ENCODE assay signal across 10 cellular contexts in the genomic region with DNA sequence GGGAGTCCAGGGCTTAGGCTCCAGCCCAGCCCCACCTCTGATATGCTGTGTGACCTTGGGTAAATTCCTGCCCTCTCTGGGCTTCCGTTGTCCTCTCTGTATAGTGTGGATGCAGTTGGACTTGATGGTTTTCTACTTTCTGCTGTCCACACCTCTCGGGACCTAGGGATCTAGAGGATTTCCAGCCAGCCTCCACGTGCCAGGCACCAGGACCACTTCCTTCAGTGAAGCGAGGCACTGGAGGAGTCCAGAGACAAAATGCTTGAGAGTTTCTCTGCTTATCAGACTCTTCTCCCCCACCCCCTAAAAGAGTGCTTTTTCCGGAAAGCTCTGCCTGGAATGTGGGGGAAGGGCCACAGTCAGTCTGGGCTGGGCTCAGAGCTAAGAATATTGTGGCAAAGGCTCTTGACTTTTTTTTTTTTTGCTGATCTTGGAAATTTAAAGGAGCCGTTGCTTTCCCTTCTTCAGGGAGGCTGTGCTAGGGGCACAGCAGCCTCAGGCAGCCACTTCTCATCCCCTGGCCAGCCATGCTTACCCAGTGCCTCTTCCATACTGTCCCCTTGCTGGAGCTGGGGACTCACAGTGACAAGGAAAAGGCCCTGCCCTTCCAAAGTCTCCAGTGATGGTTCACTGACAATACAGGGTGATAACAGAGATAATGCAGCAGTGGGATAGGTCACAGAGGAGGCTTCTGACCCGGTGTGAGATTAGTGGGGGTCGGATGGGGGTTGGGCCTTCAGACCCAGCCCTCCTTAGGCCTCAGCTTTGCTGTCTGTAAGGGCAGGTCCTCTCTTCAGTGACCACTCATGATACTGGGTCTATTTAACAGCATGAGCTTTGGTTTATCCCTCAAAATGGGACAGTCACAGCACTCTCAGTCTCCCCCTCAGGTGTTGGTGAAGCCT. TPM values are rescaled to one million over a fixed set of nuclear protein-coding genes. Genes with fewer than 3 reads are reported as not detected.
DNase-seq lines count a peak whose midpoint lies in the region; ATAC-seq, FAIRE-seq and TF ChIP-seq lines count a peak whose summit lies in the region.
"Had no signal": no experiment of that assay in that cellular context is flagged by ENCODE, and none has a peak within 500 bp of the region (broad histone marks: within the 10 kb centered on the region; RNA-seq: fewer than 3 reads in every experiment).

No MANE protein-coding gene starts in this region.

- H3K27ac Mint-ChIP-seq in naive thymus-derived CD8-positive, alpha-beta T cell: no peak overlapping the region
- no peak overlapping the region for H3K27ac Mint-ChIP-seq in CD8-positive, alpha-beta T cell
- H3K27ac Mint-ChIP-seq: stimulated activated naive CD8-positive, alpha-beta T cell treated with anti-CD3 and anti-CD28 coated beads, Interleukin-15, Interleukin-2, amounts not matched to agents 100 ng/mL and 50 ng/mL, for 24 hours had no signal

- H3K4me1 Mint-ChIP-seq in naive thymus-derived CD8-positive, alpha-beta T cell: peaks cover 14 to 30% (median 28%) of the 10 kb centered on the region in 4 donors
- H3K4me1 Mint-ChIP-seq in CD8-positive, alpha-beta T cell (ENCODE audit: low read depth): peaks cover 26% of the 10 kb centered on the region

- H3K9ac ChIP-seq in kidney (ENCODE audit: low read length in 2 of 2): peak overlapping the region; percentile 1 to 49
- H3K9ac ChIP-seq: KMS-11 had no signal

- H3K36me3 ChIP-seq in HEK293 (ENCODE audit: control insufficient read depth in 2 of 2, insufficient read depth in 1 of 2, low read length in 2 of 2) (peaks cover 0 to 5% of the 10 kb centered on the region in 2 experiments; a peak in 1 of 3 replicates), brain microvascular endothelial cell (replicated peaks) (peaks cover 2% of the 10 kb centered on the region), kidney (ENCODE audit: control insufficient read depth in 1 of 2, insufficient read depth in 2 of 2, low read length in 2 of 2) (peaks cover 0 to 5% of the 10 kb centered on the region in 2 donors)
- no peaks in the 10 kb centered on the region for H3K36me3 ChIP-seq in CD8-positive, alpha-beta T cell (ENCODE audit: insufficient read depth, low read length)

- DNase-seq in brain microvascular endothelial cell (peak; percentile 64), kidney (no peak), substantia nigra (lab: John Stamatoyannopoulos, UW) (peak in 1 of 49 donors; percentile 30), SHP77 treated with DMSO at 0.1 percent for 48 hours (lab: John Stamatoyannopoulos, UW) (no peak)
- no peak for DNase-seq in naive thymus-derived CD8-positive, alpha-beta T cell
- DNase-seq in activated T-cell treated with anti-CD3 and anti-CD28 coated beads, Interleukin-2, amount 50 U/mL, for 1 hour: no peak
- no peak for DNase-seq in CD8-positive, alpha-beta T cell

- H3K4me1 ChIP-seq in HEK293 (ENCODE audit: control insufficient read depth, insufficient read depth, low read length) (no peaks in the 10 kb centered on the region; the same call in 1 of the 2 replicates), kidney (ENCODE audit: control insufficient read depth in 1 of 2, insufficient read depth in 1 of 2, low read depth in 1 of 2, low read length in 2 of 2) (peaks cover 20 to 27% of the 10 kb centered on the region in 2 donors)
- peaks cover 21% of the 10 kb centered on the region for H3K4me1 ChIP-seq in CD8-positive, alpha-beta T cell (ENCODE audit: insufficient read depth, low read length)

- no peaks in the 10 kb centered on the region for H3K27me3 ChIP-seq in brain microvascular endothelial cell (replicated peaks)
- H3K27me3 ChIP-seq in CD8-positive, alpha-beta T cell (ENCODE audit: insufficient read depth, low read length): no peaks in the 10 kb centered on the region

- TF ChIP-seq CTCF in HEK293 (tag by site-specific recombination; IDR thresholded peaks at IDR 0.05): no peak
- no peak for TF ChIP-seq CTCF in brain microvascular endothelial cell (IDR thresholded peaks at IDR 0.05; ENCODE audit: low read depth, low read length, missing control alignments)
- TF ChIP-seq CTCF in kidney (IDR thresholded peaks at IDR 0.05; ENCODE audit: borderline replicate concordance, extremely low read depth, insufficient read depth): no peak
- TF ChIP-seq CTCF in CD8-positive, alpha-beta T cell (IDR thresholded peaks at IDR 0.05): no peak

- POLR2A ChIA-PET in HEK293 (lab: Yijun Ruan, JAX): interaction anchor here (0.5 to 0.7 kb wide), 3 partner anchors 108 to 1774 kb away, joined by 3 to 4 read pairs (median 3); no protein-coding TSS in a partner anchor
- POLR2A ChIA-PET in naive thymus-derived CD8-positive, alpha-beta T cell (lab: Charles Lee): interaction anchor here (0.6 kb wide), 1 partner anchor 478 kb away, joined by 3 read pairs; no protein-coding TSS in a partner anchor
- POLR2A ChIA-PET in CD8-positive, alpha-beta T cell (lab: Charles Lee): no interaction called here

- in situ Hi-C loops in brain microvascular endothelial cell (cut with HindIII; ENCODE audit: low pct_ligation_motif_present, low sequenced_read_pairs): no loop called here

- H3K27ac ChIP-seq in HEK293 (ENCODE audit: extremely low read depth, low read depth, low read length) (no peak overlapping the region), brain microvascular endothelial cell (peak overlapping the region; percentile 66), kidney (ENCODE audit: low read depth in 2 of 2, low read length in 2 of 2) (peak overlapping the region; percentile 54 to 94), substantia nigra (ENCODE audit: low read depth, low read length, poor library complexity, severe bottlenecking) (peak overlapping the region; percentile 35)
- H3K27ac ChIP-seq in CD8-positive, alpha-beta T cell (ENCODE audit: low read depth, low read length): no peak overlapping the region
- H3K27ac ChIP-seq: KMS-11 had no signal

- H3K4me3 ChIP-seq in HEK293 (ENCODE audit: low read depth, low read length): no peak overlapping the region
- no peak overlapping the region for H3K4me3 ChIP-seq in brain microvascular endothelial cell (ENCODE audit: low read depth, low read length)
- peak overlapping the region; percentile 1 to 42 for H3K4me3 ChIP-seq in kidney (ENCODE audit: low read length in 2 of 2)
- H3K4me3 ChIP-seq in CD8-positive, alpha-beta T cell (ENCODE audit: low read depth, low read length): no peak overlapping the region

- FAIRE-seq in kidney (lab: Jason Lieb, UNC): no peak

- no peaks in the 10 kb centered on the region for H3K36me3 Mint-ChIP-seq in naive thymus-derived CD8-positive, alpha-beta T cell
- peaks cover 7% of the 10 kb centered on the region for H3K36me3 Mint-ChIP-seq in CD8-positive, alpha-beta T cell

- intact Hi-C loops in kidney (cut with DNase I): no loop called here
- intact Hi-C loops in CD8-positive, alpha-beta T cell (cut with DNase I, micrococcal nuclease): no loop called here

- CTCF ChIA-PET in HEK293 (lab: Yijun Ruan, JAX): interaction anchor here (0.7 to 3.6 kb wide), 4 partner anchors 11 to 679 kb away, joined by 3 to 16 read pairs (median 6); no protein-coding TSS in a partner anchor
- CTCF ChIA-PET in CD8-positive, alpha-beta T cell (lab: Charles Lee): interaction anchor here (0.7 to 10.0 kb wide), 4 partner anchors 9 to 118 kb away, joined by 3 to 65 read pairs (median 3); no protein-coding TSS in a partner anchor

- H3K27me3 Mint-ChIP-seq in naive thymus-derived CD8-positive, alpha-beta T cell: no peaks in the 10 kb centered on the region
- H3K27me3 Mint-ChIP-seq in CD8-positive, alpha-beta T cell (ENCODE audit: low read depth): no peaks in the 10 kb centered on the region
- H3K27me3 Mint-ChIP-seq: stimulated activated naive CD8-positive, alpha-beta T cell treated with anti-CD3 and anti-CD28 coated beads, Interleukin-15, Interleukin-2, amounts not matched to agents 100 ng/mL and 50 ng/mL, for 24 hours had no signal

- no peak for ATAC-seq in naive thymus-derived CD8-positive, alpha-beta T cell
- ATAC-seq in CD8-positive, alpha-beta T cell: no peak

- H3K9me3 ChIP-seq in HEK293 (ENCODE audit: control insufficient read depth, insufficient read depth, low read depth, low read length) (no peaks in the 10 kb centered on the region), kidney (ENCODE audit: control insufficient read depth in 1 of 2, low read length in 2 of 2) (no peaks in the 10 kb centered on the region)
- no peaks in the 10 kb centered on the region for H3K9me3 ChIP-seq in CD8-positive, alpha-beta T cell (ENCODE audit: low read length)

- peak overlapping the region in 3 of 10 donors; percentile 7 to 19 (median 8) for H3K4me3 Mint-ChIP-seq in naive thymus-derived CD8-positive, alpha-beta T cell
- no peak overlapping the region for H3K4me3 Mint-ChIP-seq in CD8-positive, alpha-beta T cell
- H3K4me3 Mint-ChIP-seq: stimulated activated naive CD8-positive, alpha-beta T cell treated with anti-CD3 and anti-CD28 coated beads, Interleukin-15, Interleukin-2, amounts not matched to agents 100 ng/mL and 50 ng/mL, for 24 hours had no signal

- H3K9me3 Mint-ChIP-seq in naive thymus-derived CD8-positive, alpha-beta T cell: no peaks in the 10 kb centered on the region
- no peaks in the 10 kb centered on the region for H3K9me3 Mint-ChIP-seq in CD8-positive, alpha-beta T cell
- H3K9me3 Mint-ChIP-seq: stimulated activated naive CD8-positive, alpha-beta T cell treated with anti-CD3 and anti-CD28 coated beads, Interleukin-15, Interleukin-2, amounts not matched to agents 100 ng/mL and 50 ng/mL, for 24 hours had no signal

TF ChIP-seq in HEK293, 187 proteins besides CTCF, POLR2A, EP300 and RAD21 (continues in another document):
- TF ChIP-seq ZIC2 (tag by site-specific recombination; IDR thresholded peaks at IDR 0.05): no peak

RNA-seq across cellular contexts. Expression of a gene that starts 2.9 kb away (rescaled TPM):
- total RNA-seq in kidney: 104 TPM
- 81.1 TPM for polyA plus RNA-seq in kidney (ENCODE audit: insufficient read depth, low read depth, low replicate concordance)
- total RNA-seq in naive thymus-derived CD8-positive, alpha-beta T cell: 10 to 100 TPM; 10.1 to 11.6 TPM
- polyA plus RNA-seq in naive thymus-derived CD8-positive, alpha-beta T cell: 1 to 10 TPM; 1.6 to 4.5 (median 2.8) TPM
- total RNA-seq in CD8-positive, alpha-beta T cell: 1 to 10 TPM; 2.1 to 2.4 TPM

RNA-seq across cellular contexts. Expression of a gene that starts 33.5 kb away (rescaled TPM):
- 11.4 TPM for total RNA-seq in kidney
- 3.9 TPM for polyA plus RNA-seq in kidney (ENCODE audit: insufficient read depth, low read depth, low replicate concordance)
- total RNA-seq in naive thymus-derived CD8-positive, alpha-beta T cell: 10 to 100 TPM; 13.1 to 13.4 TPM
- 1 to 10 TPM; 4.2 to 5.1 (median 4.3) TPM for polyA plus RNA-seq in naive thymus-derived CD8-positive, alpha-beta T cell
- 10 to 100 TPM; 15.9 to 18.3 TPM for total RNA-seq in CD8-positive, alpha-beta T cell

Comparison
In these comparisons a context has a peak if more than half of its experiments do, and no peak if none do; other contexts are left out.
1. H3K27ac ChIP-seq: peak in brain microvascular endothelial cell (single experiment), kidney (2 of 2) and substantia nigra (single experiment); none in HEK293 (single experiment) and CD8-positive, alpha-beta T cell (single experiment).
2. H3K4me3 ChIP-seq: peak in kidney (2 of 2); none in HEK293 (single experiment), brain microvascular endothelial cell (single experiment) and CD8-positive, alpha-beta T cell (single experiment).